8 cellular contexts compared by ENCODE assay signal in genomic region chr6:137233561-137234504, GRCh38. TPM values are rescaled to one million over a fixed set of nuclear protein-coding genes. Genes with fewer than 3 reads are reported as not detected.
DNase-seq lines count a peak whose midpoint lies in the region; ATAC-seq and TF ChIP-seq lines count a peak whose summit lies in the region.

No MANE protein-coding gene starts in this region.

- H3K36me3 ChIP-seq in upper lobe of right lung, result no peaks in the 10 kb centered on the region

- H3K4me1 ChIP-seq in upper lobe of right lung, result peaks cover 58% of the 10 kb centered on the region

- ATAC-seq in upper lobe of right lung, result peak; percentile 73
- ATAC-seq in GM18502 (IDR thresholded peaks at IDR 0.05; ENCODE audit: poor library complexity, unreplicated experiment), result no peak

- H3K27me3 ChIP-seq in upper lobe of right lung, result no peaks in the 10 kb centered on the region

- H3K9me3 ChIP-seq in upper lobe of right lung, result no peaks in the 10 kb centered on the region

- intact Hi-C loops in upper lobe of right lung (cut with DNase I), result no loop called here

- peak overlapping the region; percentile 74 for H3K27ac ChIP-seq in upper lobe of right lung

- no peak overlapping the region for H3K4me3 ChIP-seq in upper lobe of right lung

- peak; percentile 54 for DNase-seq in Ammon's horn (ENCODE audit: low spot score)
- peak; percentile 81 for DNase-seq in KBM-7
- DNase-seq in amniotic stem cell (lab: John Stamatoyannopoulos, UW), result peak; percentile 60
- DNase-seq in kidney tubule cell (ENCODE audit: low spot score), result peak; percentile 97
- no peak for DNase-seq in upper lobe of right lung
- DNase-seq in GM19238 (ENCODE audit: insufficient read length, low spot score), result no peak
- DNase-seq in NCI-H1048 (lab: John Stamatoyannopoulos, UW), result no peak

- in situ Hi-C loops in KBM-7 (cut with MboI; ENCODE audit: low pct_unique_long_range_greater_than_20kb, low sequenced_read_pairs), result no loop called here

- no peak for TF ChIP-seq CTCF in upper lobe of right lung (IDR thresholded peaks at IDR 0.05)

RNA-seq across cellular contexts. Expression of gene IFNGR1, which starts 14.6 kb away (rescaled TPM):
- 239 TPM for total RNA-seq in upper lobe of right lung

Comparison
In these comparisons a context has a peak if more than half of its experiments do, and no peak if none do; other contexts are left out.
1. DNase-seq: peak in Ammon's horn (single experiment), KBM-7 (single experiment), amniotic stem cell (single experiment) and kidney tubule cell (single experiment); none in upper lobe of right lung (single experiment), GM19238 (single experiment) and NCI-H1048 (single experiment).